1 cellular context compared by ENCODE assay signal in the genomic region with DNA sequence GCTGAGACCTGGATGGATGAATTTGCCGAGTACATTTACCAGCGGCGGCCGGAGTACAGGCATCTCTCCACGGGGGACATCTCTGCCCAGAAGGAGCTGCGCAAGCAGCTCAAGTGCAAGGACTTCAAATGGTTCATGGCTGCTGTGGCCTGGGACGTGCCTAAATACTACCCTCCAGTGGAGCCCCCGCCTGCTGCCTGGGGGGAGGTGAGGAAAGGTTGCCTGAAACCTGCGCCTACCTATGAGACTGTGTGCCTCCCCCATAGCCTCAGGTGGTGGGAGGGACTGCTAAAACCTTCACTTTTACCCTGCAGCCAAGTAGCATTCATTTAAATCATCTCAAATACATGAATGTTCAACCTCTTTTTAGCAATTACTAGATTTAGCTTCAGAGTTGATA.
TF ChIP-seq lines count a peak whose summit lies in the region.

No MANE protein-coding gene starts in this region.

TF ChIP-seq in WTC11, 78 proteins besides CTCF, POLR2A, EP300 and RAD21 (continued from another document):
- TF ChIP-seq, protein P1, sequence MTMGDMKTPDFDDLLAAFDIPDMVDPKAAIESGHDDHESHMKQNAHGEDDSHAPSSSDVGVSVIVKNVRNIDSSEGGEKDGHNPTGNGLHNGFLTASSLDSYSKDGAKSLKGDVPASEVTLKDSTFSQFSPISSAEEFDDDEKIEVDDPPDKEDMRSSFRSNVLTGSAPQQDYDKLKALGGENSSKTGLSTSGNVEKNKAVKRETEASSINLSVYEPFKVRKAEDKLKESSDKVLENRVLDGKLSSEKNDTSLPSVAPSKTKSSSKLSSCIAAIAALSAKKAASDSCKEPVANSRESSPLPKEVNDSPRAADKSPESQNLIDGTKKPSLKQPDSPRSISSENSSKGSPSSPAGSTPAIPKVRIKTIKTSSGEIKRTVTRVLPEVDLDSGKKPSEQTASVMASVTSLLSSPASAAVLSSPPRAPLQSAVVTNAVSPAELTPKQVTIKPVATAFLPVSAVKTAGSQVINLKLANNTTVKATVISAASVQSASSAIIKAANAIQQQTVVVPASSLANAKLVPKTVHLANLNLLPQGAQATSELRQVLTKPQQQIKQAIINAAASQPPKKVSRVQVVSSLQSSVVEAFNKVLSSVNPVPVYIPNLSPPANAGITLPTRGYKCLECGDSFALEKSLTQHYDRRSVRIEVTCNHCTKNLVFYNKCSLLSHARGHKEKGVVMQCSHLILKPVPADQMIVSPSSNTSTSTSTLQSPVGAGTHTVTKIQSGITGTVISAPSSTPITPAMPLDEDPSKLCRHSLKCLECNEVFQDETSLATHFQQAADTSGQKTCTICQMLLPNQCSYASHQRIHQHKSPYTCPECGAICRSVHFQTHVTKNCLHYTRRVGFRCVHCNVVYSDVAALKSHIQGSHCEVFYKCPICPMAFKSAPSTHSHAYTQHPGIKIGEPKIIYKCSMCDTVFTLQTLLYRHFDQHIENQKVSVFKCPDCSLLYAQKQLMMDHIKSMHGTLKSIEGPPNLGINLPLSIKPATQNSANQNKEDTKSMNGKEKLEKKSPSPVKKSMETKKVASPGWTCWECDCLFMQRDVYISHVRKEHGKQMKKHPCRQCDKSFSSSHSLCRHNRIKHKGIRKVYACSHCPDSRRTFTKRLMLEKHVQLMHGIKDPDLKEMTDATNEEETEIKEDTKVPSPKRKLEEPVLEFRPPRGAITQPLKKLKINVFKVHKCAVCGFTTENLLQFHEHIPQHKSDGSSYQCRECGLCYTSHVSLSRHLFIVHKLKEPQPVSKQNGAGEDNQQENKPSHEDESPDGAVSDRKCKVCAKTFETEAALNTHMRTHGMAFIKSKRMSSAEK (CRISPR knock-in tag; IDR thresholded peaks at IDR 0.05; ENCODE audit: borderline replicate concordance): no peak
- TF ChIP-seq, protein P2, sequence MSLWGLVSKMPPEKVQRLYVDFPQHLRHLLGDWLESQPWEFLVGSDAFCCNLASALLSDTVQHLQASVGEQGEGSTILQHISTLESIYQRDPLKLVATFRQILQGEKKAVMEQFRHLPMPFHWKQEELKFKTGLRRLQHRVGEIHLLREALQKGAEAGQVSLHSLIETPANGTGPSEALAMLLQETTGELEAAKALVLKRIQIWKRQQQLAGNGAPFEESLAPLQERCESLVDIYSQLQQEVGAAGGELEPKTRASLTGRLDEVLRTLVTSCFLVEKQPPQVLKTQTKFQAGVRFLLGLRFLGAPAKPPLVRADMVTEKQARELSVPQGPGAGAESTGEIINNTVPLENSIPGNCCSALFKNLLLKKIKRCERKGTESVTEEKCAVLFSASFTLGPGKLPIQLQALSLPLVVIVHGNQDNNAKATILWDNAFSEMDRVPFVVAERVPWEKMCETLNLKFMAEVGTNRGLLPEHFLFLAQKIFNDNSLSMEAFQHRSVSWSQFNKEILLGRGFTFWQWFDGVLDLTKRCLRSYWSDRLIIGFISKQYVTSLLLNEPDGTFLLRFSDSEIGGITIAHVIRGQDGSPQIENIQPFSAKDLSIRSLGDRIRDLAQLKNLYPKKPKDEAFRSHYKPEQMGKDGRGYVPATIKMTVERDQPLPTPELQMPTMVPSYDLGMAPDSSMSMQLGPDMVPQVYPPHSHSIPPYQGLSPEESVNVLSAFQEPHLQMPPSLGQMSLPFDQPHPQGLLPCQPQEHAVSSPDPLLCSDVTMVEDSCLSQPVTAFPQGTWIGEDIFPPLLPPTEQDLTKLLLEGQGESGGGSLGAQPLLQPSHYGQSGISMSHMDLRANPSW (CRISPR knock-in tag; conservative IDR thresholded peaks at IDR 0.05; ENCODE audit: low read depth): no peak
- TF ChIP-seq, protein P3, sequence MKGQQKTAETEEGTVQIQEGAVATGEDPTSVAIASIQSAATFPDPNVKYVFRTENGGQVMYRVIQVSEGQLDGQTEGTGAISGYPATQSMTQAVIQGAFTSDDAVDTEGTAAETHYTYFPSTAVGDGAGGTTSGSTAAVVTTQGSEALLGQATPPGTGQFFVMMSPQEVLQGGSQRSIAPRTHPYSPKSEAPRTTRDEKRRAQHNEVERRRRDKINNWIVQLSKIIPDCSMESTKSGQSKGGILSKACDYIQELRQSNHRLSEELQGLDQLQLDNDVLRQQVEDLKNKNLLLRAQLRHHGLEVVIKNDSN (CRISPR knock-in tag; IDR thresholded peaks at IDR 0.05): no peak
- TF ChIP-seq MYBL2 (CRISPR knock-in tag; IDR thresholded peaks at IDR 0.05): no peak
- TF ChIP-seq, protein P4, sequence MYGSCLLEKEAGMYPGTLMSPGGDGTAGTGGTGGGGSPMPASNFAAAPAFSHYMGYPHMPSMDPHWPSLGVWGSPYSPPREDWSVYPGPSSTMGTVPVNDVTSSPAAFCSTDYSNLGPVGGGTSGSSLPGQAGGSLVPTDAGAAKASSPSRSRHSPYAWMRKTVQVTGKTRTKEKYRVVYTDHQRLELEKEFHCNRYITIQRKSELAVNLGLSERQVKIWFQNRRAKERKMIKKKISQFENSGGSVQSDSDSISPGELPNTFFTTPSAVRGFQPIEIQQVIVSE (CRISPR knock-in tag; IDR thresholded peaks at IDR 0.05; ENCODE audit: borderline replicate concordance): no peak
